ENCODE assay signal across 8 cellular contexts in genomic region chr10:21732067-21732772, GRCh38.
DNase-seq lines count a peak whose midpoint lies in the region; ATAC-seq and FAIRE-seq lines count a peak whose summit lies in the region.

No MANE protein-coding gene starts in this region.

- no peak overlapping the region for H3K27ac ChIP-seq in caudate nucleus (ENCODE audit: low read depth, low read length)

- FAIRE-seq in RCC 7860 (lab: Jason Lieb, UNC): no peak

- peak; percentile 48 for DNase-seq in DMS53 treated with DMSO at 0.1 percent for 48 hours (lab: John Stamatoyannopoulos, UW; ENCODE audit: unreplicated experiment)
- DNase-seq in RCC 7860 (ENCODE audit: low spot score): peak; percentile 31
- peak in 47 of 61 donors; percentile 9 to 65 (median 34) for DNase-seq in caudate nucleus (lab: John Stamatoyannopoulos, UW)
- DNase-seq in kidney tubule cell (ENCODE audit: low spot score): peak; percentile 65
- peak; percentile 9 for DNase-seq in stimulated activated CD8-positive, alpha-beta memory T cell treated with anti-CD3 and anti-CD28 coated beads, Interleukin-15, amount 100 ng/mL, for 1 hour (ENCODE audit: low read depth)
- no peak for DNase-seq in NCI-H2196 (lab: John Stamatoyannopoulos, UW; ENCODE audit: unreplicated experiment)

- peak; percentile 97 for ATAC-seq in GM19463 (IDR thresholded peaks at IDR 0.05; ENCODE audit: unreplicated experiment)
- ATAC-seq in HG03571 (IDR thresholded peaks at IDR 0.05; ENCODE audit: unreplicated experiment): peak; percentile 81
